ENCODE assay signal across 8 cellular contexts in genomic region chr20:9392892-9393857, GRCh38.
DNase-seq lines count a peak whose midpoint lies in the region; ATAC-seq, FAIRE-seq and TF ChIP-seq lines count a peak whose summit lies in the region.

No MANE protein-coding gene starts in this region.

- H3K9me3 ChIP-seq in ascending aorta, result no peaks in the 10 kb centered on the region
- H3K9me3 ChIP-seq in hepatocyte (ENCODE audit: low read depth), result no peaks in the 10 kb centered on the region
- H3K9me3 ChIP-seq in small intestine (ENCODE audit: control insufficient read depth, low read depth), result no peaks in the 10 kb centered on the region

- no peak for ATAC-seq in stimulated activated effector memory CD8-positive, alpha-beta T cell treated with anti-CD3 and anti-CD28 coated beads, Interleukin-12 subunit alpha, Interleukin-12 subunit beta, amount 100 ng/mL, for 72 hours
- no peak for ATAC-seq in GM19463 (IDR thresholded peaks at IDR 0.05; ENCODE audit: unreplicated experiment)

- H3K27me3 ChIP-seq in ascending aorta, result no peaks in the 10 kb centered on the region
- no peaks in the 10 kb centered on the region for H3K27me3 ChIP-seq in hepatocyte
- H3K27me3 ChIP-seq in small intestine (ENCODE audit: control insufficient read depth in 2 of 2, insufficient read depth in 2 of 2, low read length in 2 of 2), result no peaks in the 10 kb centered on the region

- H3K4me3 ChIP-seq in ascending aorta, result no peak overlapping the region
- no peak overlapping the region for H3K4me3 ChIP-seq in hepatocyte
- no peak overlapping the region for H3K4me3 ChIP-seq in small intestine (ENCODE audit: low read depth in 1 of 2, low read length in 2 of 2)

- H3K79me2 ChIP-seq in hepatocyte, result no peaks in the 10 kb centered on the region

- DNase-seq in EH (ENCODE audit: low read depth) (peak; percentile 79), HEK293T (ENCODE audit: extremely low spot score) (peak; percentile 74), NCI-H2227 treated with DMSO at 0.1 percent for 48 hours (lab: John Stamatoyannopoulos, UW) (peak; percentile 42), ascending aorta (ENCODE audit: low spot score in 2 of 2) (peak; percentile 32 to 81), hepatocyte (ENCODE audit: low spot score) (peak; percentile 61), small intestine (peak; percentile 71)
- no peak for DNase-seq in stimulated activated effector memory CD8-positive, alpha-beta T cell treated with anti-CD3 and anti-CD28 coated beads, Interleukin-12 subunit alpha, Interleukin-12 subunit beta, amount 100 ng/mL, for 72 hours (ENCODE audit: low spot score in 2 of 2)

- no peaks in the 10 kb centered on the region for H4K20me1 ChIP-seq in hepatocyte (ENCODE audit: insufficient read depth, poor library complexity, severe bottlenecking)

- H3K27ac ChIP-seq in ascending aorta (no peak overlapping the region), hepatocyte (no peak overlapping the region), small intestine (ENCODE audit: low read depth in 1 of 2, low read length in 1 of 2) (no peak overlapping the region)

- no peak overlapping the region for H2AFZ ChIP-seq in hepatocyte

- no peaks in the 10 kb centered on the region for H3K9me2 ChIP-seq in hepatocyte (replicated peaks; ENCODE audit: insufficient read depth)

- no peak overlapping the region for H3K4me2 ChIP-seq in hepatocyte

- no peaks in the 10 kb centered on the region for H3K9me3 Mint-ChIP-seq in stimulated activated effector memory CD8-positive, alpha-beta T cell treated with anti-CD3 and anti-CD28 coated beads, Interleukin-12 subunit alpha, Interleukin-12 subunit beta, amount 100 ng/mL, for 72 hours

- no peaks in the 10 kb centered on the region for H3K4me1 Mint-ChIP-seq in stimulated activated effector memory CD8-positive, alpha-beta T cell treated with anti-CD3 and anti-CD28 coated beads, Interleukin-12 subunit alpha, Interleukin-12 subunit beta, amount 100 ng/mL, for 72 hours

- H3K4me1 ChIP-seq in ascending aorta (peaks cover 0 to 16% of the 10 kb centered on the region in 2 donors), hepatocyte (ENCODE audit: insufficient read depth) (peaks cover 7% of the 10 kb centered on the region), small intestine (ENCODE audit: control insufficient read depth in 2 of 2, insufficient read depth in 1 of 2, low read depth in 1 of 2, low read length in 1 of 2) (peaks cover 2 to 3% of the 10 kb centered on the region in 2 donors)

- POLR2A ChIA-PET in HEK293T (lab: Yijun Ruan, JAX), result no interaction called here

- no peaks in the 10 kb centered on the region for H3K36me3 ChIP-seq in ascending aorta
- H3K36me3 ChIP-seq in hepatocyte (replicated peaks; ENCODE audit: insufficient read depth, low read depth), result no peaks in the 10 kb centered on the region
- no peaks in the 10 kb centered on the region for H3K36me3 ChIP-seq in small intestine (ENCODE audit: control insufficient read depth in 2 of 2, insufficient read depth in 2 of 2, low read length in 2 of 2)

- WGBS in hepatocyte (ENCODE audit: low lambda C conversion rate, missing lambda C conversion rate), result 31% methylated on average over 4 of the region's 4 CpGs
- 20 to 42% (median 38%) methylated on average over 4 of the region's 4 CpGs for WGBS in small intestine, 3 donors

- TF ChIP-seq CTCF in ascending aorta (IDR thresholded peaks at IDR 0.05) (peak; percentile 53 to 80 (median 60)), hepatocyte (IDR thresholded peaks at IDR 0.05; ENCODE audit: poor library complexity) (peak; percentile 70)

- CTCF ChIA-PET in HEK293T (lab: Yijun Ruan, JAX), result interaction anchor here (0.6 to 1.3 kb wide), 10 partner anchors 18 to 1202 kb away, joined by 3 to 6 read pairs (median 3); no protein-coding TSS in a partner anchor

- FAIRE-seq in small intestine (lab: Jason Lieb, UNC), result no peak

- H3K36me3 Mint-ChIP-seq in stimulated activated effector memory CD8-positive, alpha-beta T cell treated with anti-CD3 and anti-CD28 coated beads, Interleukin-12 subunit alpha, Interleukin-12 subunit beta, amount 100 ng/mL, for 72 hours, result no peaks in the 10 kb centered on the region

- no peak overlapping the region for H3K4me3 Mint-ChIP-seq in stimulated activated effector memory CD8-positive, alpha-beta T cell treated with anti-CD3 and anti-CD28 coated beads, Interleukin-12 subunit alpha, Interleukin-12 subunit beta, amount 100 ng/mL, for 72 hours

- no peak overlapping the region for H3K27ac Mint-ChIP-seq in stimulated activated effector memory CD8-positive, alpha-beta T cell treated with anti-CD3 and anti-CD28 coated beads, Interleukin-12 subunit alpha, Interleukin-12 subunit beta, amount 100 ng/mL, for 72 hours

- intact Hi-C loops in ascending aorta (cut with DNase I), result loop anchor here (2.0 to 5.0 kb wide), 4 partner anchors 36 to 634 kb away; no protein-coding TSS in a partner anchor

TF ChIP-seq in HEK293T, 16 proteins besides CTCF, POLR2A, EP300 and RAD21:
- TF ChIP-seq FOXM1 (IDR thresholded peaks at IDR 0.05; ENCODE audit: borderline replicate concordance), result no peak
- TF ChIP-seq FOXK2 (IDR thresholded peaks at IDR 0.05), result no peak
- no peak for TF ChIP-seq SUZ12 (IDR thresholded peaks at IDR 0.05)
- TF ChIP-seq LEF1 (IDR thresholded peaks at IDR 0.05; ENCODE audit: borderline replicate concordance), result no peak
- TF ChIP-seq L3MBTL2 (conservative IDR thresholded peaks at IDR 0.05), result no peak
- no peak for TF ChIP-seq ARNT (IDR thresholded peaks at IDR 0.05)
- TF ChIP-seq NFRKB (IDR thresholded peaks at IDR 0.05), result no peak
- no peak for TF ChIP-seq HDGF (IDR thresholded peaks at IDR 0.05; ENCODE audit: borderline replicate concordance)
- no peak for TF ChIP-seq FOXA1 (IDR thresholded peaks at IDR 0.05)
- TF ChIP-seq PKNOX1 (IDR thresholded peaks at IDR 0.05), result no peak
- no peak for TF ChIP-seq ZNF384 (IDR thresholded peaks at IDR 0.05)
- no peak for TF ChIP-seq BHLHE40 (IDR thresholded peaks at IDR 0.05; ENCODE audit: borderline replicate concordance)
- TF ChIP-seq ELF4 (IDR thresholded peaks at IDR 0.05), result no peak

Comparison
In these comparisons a context has a peak if more than half of its experiments do, and no peak if none do; other contexts are left out.
1. DNase-seq: peak in EH (single experiment), HEK293T (single experiment), NCI-H2227 treated with DMSO at 0.1 percent for 48 hours (single experiment), ascending aorta (2 of 2), hepatocyte (single experiment) and small intestine (single experiment); none in stimulated activated effector memory CD8-positive, alpha-beta T cell treated with anti-CD3 and anti-CD28 coated beads, Interleukin-12 subunit alpha, Interleukin-12 subunit beta, amount 100 ng/mL, for 72 hours (0 of 2).